Comparison of ENCODE assay signal across 20 cellular contexts in genomic region chr13:103935117-103935516, GRCh38.
"Had no signal": no experiment of that assay in that cellular context is flagged by ENCODE, and none has a peak within 500 bp of the region (broad histone marks: within the 10 kb centered on the region; RNA-seq: fewer than 3 reads in every experiment).

No MANE protein-coding gene starts in this region.

- H3K4me3 Mint-ChIP-seq: mesothelial cell of epicardium, natural killer cell, neural crest cell had no signal

- H3K36me3 ChIP-seq: gastroesophageal sphincter, right atrium auricular region, stomach, thoracic aorta, transverse colon had no signal

- H3K27ac Mint-ChIP-seq: mesothelial cell of epicardium, natural killer cell had no signal

- H3K4me1 ChIP-seq: gastroesophageal sphincter, right atrium auricular region, stomach, transverse colon had no signal

- ATAC-seq: esophagus mucosa, gastroesophageal sphincter, left lobe of liver, natural killer cell had no signal

- DNase-seq: cortex of kidney; effector memory CD4-positive, alpha-beta T cell; glutamatergic neuron; islet precursor cell; mammary epithelial cell; natural killer cell; posterior cingulate gyrus; small intestine; stimulated activated CD4-positive, alpha-beta T cell treated with anti-CD3 and anti-CD28 coated beads, Interleukin-12 subunit alpha, Interleukin-12 subunit beta, amount 100 ng/mL, for 4 hours; stimulated activated naive CD4-positive, alpha-beta T cell; stomach; substantia nigra; transverse colon had no signal

- H3K27me3 ChIP-seq: gastroesophageal sphincter, right atrium auricular region, stomach, transverse colon had no signal

- H3K27ac ChIP-seq: gastroesophageal sphincter, right atrium auricular region, stomach, thoracic aorta, transverse colon had no signal

- H3K4me1 Mint-ChIP-seq: mesothelial cell of epicardium, natural killer cell, neural crest cell had no signal

- H3K4me3 ChIP-seq: gastroesophageal sphincter, right atrium auricular region, stomach, thoracic aorta, transverse colon had no signal
